Comparison of ENCODE assay signal across 6 cellular contexts in genomic region chr19:55027140-55027471, GRCh38. TPM values are rescaled to one million over a fixed set of nuclear protein-coding genes. Genes with fewer than 3 reads are reported as not detected.
"Had no signal": no experiment of that assay in that cellular context is flagged by ENCODE, and none has a peak within 500 bp of the region (broad histone marks: within the 10 kb centered on the region; RNA-seq: fewer than 3 reads in every experiment).

No MANE protein-coding gene starts in this region.

RNA-seq across cellular contexts. Expression of gene GP6, which starts 11.0 kb away (rescaled TPM):
- total RNA-seq: dermis microvascular lymphatic vessel endothelial cell, esophagus squamous epithelium, fibroblast of lung, fibroblast of villous mesenchyme, gastroesophageal sphincter, glomerular endothelial cell had no signal
- polyA plus RNA-seq: fibroblast of lung had no signal
